Comparison of ENCODE assay signal across 1 cellular context in genomic region chr2:152241956-152242355, GRCh38.
TF ChIP-seq lines count a peak whose summit lies in the region.

No MANE protein-coding gene starts in this region.

TF ChIP-seq in GM23338, 12 proteins besides CTCF, POLR2A, EP300 and RAD21 (continued from another document):
- TF ChIP-seq ZNF462 (CRISPR knock-in tag; IDR thresholded peaks at IDR 0.05) = no peak
- TF ChIP-seq JUNB (IDR thresholded peaks at IDR 0.05; ENCODE audit: unreplicated experiment) = no peak
- no peak for TF ChIP-seq EZH2phosphoT487 (IDR thresholded peaks at IDR 0.05; ENCODE audit: unreplicated experiment)
- no peak for TF ChIP-seq STAT1 (IDR thresholded peaks at IDR 0.05; ENCODE audit: unreplicated experiment)
- TF ChIP-seq, protein P1, sequence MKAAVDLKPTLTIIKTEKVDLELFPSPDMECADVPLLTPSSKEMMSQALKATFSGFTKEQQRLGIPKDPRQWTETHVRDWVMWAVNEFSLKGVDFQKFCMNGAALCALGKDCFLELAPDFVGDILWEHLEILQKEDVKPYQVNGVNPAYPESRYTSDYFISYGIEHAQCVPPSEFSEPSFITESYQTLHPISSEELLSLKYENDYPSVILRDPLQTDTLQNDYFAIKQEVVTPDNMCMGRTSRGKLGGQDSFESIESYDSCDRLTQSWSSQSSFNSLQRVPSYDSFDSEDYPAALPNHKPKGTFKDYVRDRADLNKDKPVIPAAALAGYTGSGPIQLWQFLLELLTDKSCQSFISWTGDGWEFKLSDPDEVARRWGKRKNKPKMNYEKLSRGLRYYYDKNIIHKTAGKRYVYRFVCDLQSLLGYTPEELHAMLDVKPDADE (IDR thresholded peaks at IDR 0.05) = no peak
- TF ChIP-seq NANOG (IDR thresholded peaks at IDR 0.05; ENCODE audit: borderline replicate concordance) = no peak
- TF ChIP-seq ZNF331 (CRISPR knock-in tag; IDR thresholded peaks at IDR 0.05; ENCODE audit: low read depth) = no peak
